In genomic region chr3:129088312-129088711, GRCh38 we compare ENCODE assay signal across 13 cellular contexts. TPM values are rescaled to one million over a fixed set of nuclear protein-coding genes. Genes with fewer than 3 reads are reported as not detected.
DNase-seq lines count a peak whose midpoint lies in the region; ATAC-seq and TF ChIP-seq lines count a peak whose summit lies in the region.
"Not testable (repeated sequence)": the region's sequence is repeated elsewhere in the genome, so short reads cannot be mapped to it uniquely, and the experiment has no call there.
"Had no signal": no experiment of that assay in that cellular context is flagged by ENCODE, and none has a peak within 500 bp of the region (broad histone marks: within the 10 kb centered on the region; RNA-seq: fewer than 3 reads in every experiment).

No MANE protein-coding gene starts in this region.

- not testable (repeated sequence) for H3K56ac ChIP-seq in IMR-90 (ENCODE audit: extremely low read depth, insufficient read depth, low read length)

- not testable (repeated sequence) for H3K4me3 ChIP-seq in IMR-90 (ENCODE audit: insufficient read depth, low read depth, low read length); gastroesophageal sphincter; right cardiac atrium (ENCODE audit: low read length); lower lobe of right lung

- DNase-seq in IMR-90; activated naive CD8-positive, alpha-beta T cell treated with anti-CD3 and anti-CD28 coated beads, Interleukin-2, amount 50 U/mL, for 24 hours; right cardiac atrium; lower lobe of right lung: not testable (repeated sequence)

- ATAC-seq in GM18868 (IDR thresholded peaks at IDR 0.05; ENCODE audit: unreplicated experiment) (peak; percentile 16), IMR-90 (ENCODE audit: low read depth) (0 out of 2 replicates have a peak, but pooled peaks have one; percentile 6), gastroesophageal sphincter (peak; percentile 1), right cardiac atrium (peak; percentile 3 to 4), lower lobe of right lung (peak; percentile 5 to 6)
- peak; percentile 10 for ATAC-seq in activated naive CD8-positive, alpha-beta T cell treated with anti-CD3 and anti-CD28 coated beads, Interleukin-2, amount 50 U/mL, for 24 hours
- ATAC-seq in stimulated activated memory B cell treated with anti-CD40 and anti-IgM and Interleukin-4, amounts not matched to agents 10 μg/mL and 1 μg/mL and 100 μg/mL, for 72 hours = peak; percentile 7

- not testable (repeated sequence) for BruUV-seq in IMR-90 (replicated peaks; lab: Mats Ljungman, UMichigan)

- not testable (repeated sequence) for H3K14ac ChIP-seq in IMR-90 (replicated peaks; ENCODE audit: low read depth, low read length)

- H3K9ac ChIP-seq in IMR-90 (ENCODE audit: low read depth, low read length) = not testable (repeated sequence)

- not testable (repeated sequence) for H3K4me1 ChIP-seq in IMR-90 (ENCODE audit: control insufficient read depth, insufficient read depth, low read length); right cardiac atrium (ENCODE audit: control insufficient read depth, insufficient read depth, low read length)
- peaks cover 0 to 15% (median 6%) of the 10 kb centered on the region in 3 donors for H3K4me1 ChIP-seq in gastroesophageal sphincter
- H3K4me1 ChIP-seq in lower lobe of right lung = peaks cover 10% of the 10 kb centered on the region

- H3K27ac Mint-ChIP-seq in activated naive CD8-positive, alpha-beta T cell treated with anti-CD3 and anti-CD28 coated beads, Interleukin-2, amount 50 U/mL, for 24 hours; stimulated activated memory B cell treated with anti-CD40 and anti-IgM and Interleukin-4, amounts not matched to agents 10 μg/mL and 1 μg/mL and 100 μg/mL, for 72 hours: not testable (repeated sequence)

- H2AFZ ChIP-seq in IMR-90 (replicated peaks; ENCODE audit: low read length, poor library complexity) = not testable (repeated sequence)

- not testable (repeated sequence) for H3K4ac ChIP-seq in IMR-90 (ENCODE audit: low read depth, low read length)

- WGBS in IMR-90 (ENCODE audit: extremely low coverage in 2 of 2, insufficient read length in 1 of 2), 2 experiments = no CpG with 5 or more reads among the region's 6 CpGs
- no CpG with 5 or more reads among the region's 6 CpGs for WGBS in gastroesophageal sphincter (ENCODE audit: low coverage in 1 of 2), 2 donors
- WGBS in right cardiac atrium = no CpG with 5 or more reads among the region's 6 CpGs

- H3K9me3 ChIP-seq in IMR-90 (ENCODE audit: control insufficient read depth, insufficient read depth, low read length); gastroesophageal sphincter; right cardiac atrium (ENCODE audit: control insufficient read depth, low read length); lower lobe of right lung: not testable (repeated sequence)

- H3K9me3 Mint-ChIP-seq in activated naive CD8-positive, alpha-beta T cell treated with anti-CD3 and anti-CD28 coated beads, Interleukin-2, amount 50 U/mL, for 24 hours; stimulated activated memory B cell treated with anti-CD40 and anti-IgM and Interleukin-4, amounts not matched to agents 10 μg/mL and 1 μg/mL and 100 μg/mL, for 72 hours: not testable (repeated sequence)

- not testable (repeated sequence) for H3K36me3 Mint-ChIP-seq in activated naive CD8-positive, alpha-beta T cell treated with anti-CD3 and anti-CD28 coated beads, Interleukin-2, amount 50 U/mL, for 24 hours (ENCODE audit: low read depth); stimulated activated memory B cell treated with anti-CD40 and anti-IgM and Interleukin-4, amounts not matched to agents 10 μg/mL and 1 μg/mL and 100 μg/mL, for 72 hours

- not testable (repeated sequence) for H3K79me1 ChIP-seq in IMR-90 (ENCODE audit: low read depth in 1 of 2, low read length in 2 of 2)

- H3K36me3 ChIP-seq in IMR-90 (ENCODE audit: control insufficient read depth, insufficient read depth, low read length) = not testable (repeated sequence)
- H3K36me3 ChIP-seq in gastroesophageal sphincter (peaks cover 0 to 21% of the 10 kb centered on the region in 2 donors), lower lobe of right lung (peaks cover 22% of the 10 kb centered on the region)

- H3K4me3 Mint-ChIP-seq in activated naive CD8-positive, alpha-beta T cell treated with anti-CD3 and anti-CD28 coated beads, Interleukin-2, amount 50 U/mL, for 24 hours; stimulated activated memory B cell treated with anti-CD40 and anti-IgM and Interleukin-4, amounts not matched to agents 10 μg/mL and 1 μg/mL and 100 μg/mL, for 72 hours: not testable (repeated sequence)

- not testable (repeated sequence) for H4K91ac ChIP-seq in IMR-90 (ENCODE audit: insufficient read depth, low read depth, low read length)

- not testable (repeated sequence) for H3K27ac ChIP-seq in IMR-90 (ENCODE audit: insufficient read depth, low read length); gastroesophageal sphincter; right cardiac atrium (ENCODE audit: low read length); lower lobe of right lung

- H3K4me2 ChIP-seq in IMR-90 (ENCODE audit: low read depth, low read length) = not testable (repeated sequence)

- not testable (repeated sequence) for H2BK120ac ChIP-seq in IMR-90 (ENCODE audit: low read depth, low read length)

- H2BK20ac ChIP-seq in IMR-90 (ENCODE audit: low read depth, low read length) = not testable (repeated sequence)

- in situ Hi-C loops in IMR-90 (cut with MboI; ENCODE audit: low sequenced_read_pairs) = not testable (repeated sequence)

- not testable (repeated sequence) for H2AK5ac ChIP-seq in IMR-90 (ENCODE audit: low read depth, low read length)

- dilution Hi-C loops in IMR-90 (cut with HindIII; ENCODE audit: low sequenced_read_pairs, unreplicated experiment) = not testable (repeated sequence)

- TF ChIP-seq CTCF in IMR-90 (conservative IDR thresholded peaks at IDR 0.05; ENCODE audit: low read depth, low read length); gastroesophageal sphincter (IDR thresholded peaks at IDR 0.05); lower lobe of right lung (IDR thresholded peaks at IDR 0.05): not testable (repeated sequence)

- CTCF ChIA-PET in IMR-90 (lab: Yijun Ruan, JAX) = not testable (repeated sequence)

- not testable (repeated sequence) for H3K23ac ChIP-seq in IMR-90 (ENCODE audit: low read depth, low read length)

- not testable (repeated sequence) for TF ChIP-seq EP300 in gastroesophageal sphincter (IDR thresholded peaks at IDR 0.05)

- H3K9me1 ChIP-seq in IMR-90 (ENCODE audit: insufficient read depth, low read length) = not testable (repeated sequence)

- H2BK15ac ChIP-seq in IMR-90 (ENCODE audit: low read depth, low read length) = not testable (repeated sequence)

- not testable (repeated sequence) for TF ChIP-seq POLR2A in IMR-90 (IDR thresholded peaks at IDR 0.05; ENCODE audit: low read depth, low read length); gastroesophageal sphincter (IDR thresholded peaks at IDR 0.05)

- not testable (repeated sequence) for H4K8ac ChIP-seq in IMR-90 (ENCODE audit: low read depth in 2 of 2, low read length in 2 of 2)

- not testable (repeated sequence) for H3K27me3 ChIP-seq in IMR-90 (ENCODE audit: control insufficient read depth, insufficient read depth, low read length); gastroesophageal sphincter; right cardiac atrium (ENCODE audit: control insufficient read depth, insufficient read depth); lower lobe of right lung (ENCODE audit: low read depth)

- POLR2A ChIA-PET in IMR-90 (lab: Charles Lee; ENCODE audit: unreplicated experiment) = not testable (repeated sequence)

- intact Hi-C loops in IMR-90 (cut with micrococcal nuclease); lower lobe of right lung (cut with DNase I): not testable (repeated sequence)
- intact Hi-C loops in right cardiac atrium (cut with DNase I) = loop anchor here in 1 of 4 donors (10.0 kb wide), 1 partner anchor 114 kb away; no protein-coding TSS in a partner anchor

- not testable (repeated sequence) for H4K20me1 ChIP-seq in IMR-90 (ENCODE audit: insufficient read depth, low read length)

- H4K5ac ChIP-seq in IMR-90 (ENCODE audit: low read depth, low read length) = not testable (repeated sequence)

- not testable (repeated sequence) for H3K18ac ChIP-seq in IMR-90 (ENCODE audit: low read depth, low read length)

- H3K27me3 Mint-ChIP-seq in activated naive CD8-positive, alpha-beta T cell treated with anti-CD3 and anti-CD28 coated beads, Interleukin-2, amount 50 U/mL, for 24 hours = not testable (repeated sequence)
- peaks cover 10% of the 10 kb centered on the region for H3K27me3 Mint-ChIP-seq in stimulated activated memory B cell treated with anti-CD40 and anti-IgM and Interleukin-4, amounts not matched to agents 10 μg/mL and 1 μg/mL and 100 μg/mL, for 72 hours

- H2AK9ac ChIP-seq in IMR-90 (replicated peaks; ENCODE audit: low read depth, low read length, poor library complexity) = not testable (repeated sequence)

- not testable (repeated sequence) for TF ChIP-seq RAD21 in IMR-90 (IDR thresholded peaks at IDR 0.05; ENCODE audit: low read length)

- not testable (repeated sequence) for H3K4me1 Mint-ChIP-seq in activated naive CD8-positive, alpha-beta T cell treated with anti-CD3 and anti-CD28 coated beads, Interleukin-2, amount 50 U/mL, for 24 hours; stimulated activated memory B cell treated with anti-CD40 and anti-IgM and Interleukin-4, amounts not matched to agents 10 μg/mL and 1 μg/mL and 100 μg/mL, for 72 hours

- H2BK5ac ChIP-seq in IMR-90 (ENCODE audit: low read depth, low read length, poor library complexity, severe bottlenecking) = not testable (repeated sequence)

RNA-seq across cellular contexts. Expression of gene GP9, which starts 27.7 kb away (rescaled TPM):
- total RNA-seq in IMR-90 (2012; rRNA removed) (not detected in 2 replicates), gastroesophageal sphincter (not detected), right cardiac atrium (not detected), lower lobe of right lung (2.6 TPM)
- polyA plus RNA-seq in IMR-90 (2012; rRNA removed) (not detected in 2 replicates), right cardiac atrium (not detected)
- polyA plus RNA-seq in IMR-90 (2012; cell fraction: cytosol; rRNA removed) = not detected in 2 replicates
- polyA plus RNA-seq in IMR-90 (2012; cell fraction: nucleus; rRNA removed; ENCODE audit: low replicate concordance) = not detected in 2 replicates
- total RNA-seq: A673; CD4-positive, alpha-beta memory T cell; Daoy; G401; HT1080; SJSA1 had no signal
- polyA plus RNA-seq: CD4-positive, alpha-beta memory T cell had no signal

RNA-seq across cellular contexts. Expression of gene RAB43, which starts 33.3 kb away (rescaled TPM):
- total RNA-seq in IMR-90 (2012; rRNA removed) (9.2 and 9.9 TPM in 2 replicates), gastroesophageal sphincter (10 to 100 TPM; 10.3 to 17.9 (median 15.7) TPM), right cardiac atrium (1 to 10 TPM; 6.2 to 8.7 (median 7.4) TPM), lower lobe of right lung (29.9 TPM)
- polyA plus RNA-seq in IMR-90 (2012; rRNA removed) (14.0 and 15.7 TPM in 2 replicates), right cardiac atrium (4.7 TPM)
- 6.9 and 17.3 TPM in 2 replicates for polyA plus RNA-seq in IMR-90 (2012; cell fraction: cytosol; rRNA removed)
- 14.8 and 26.5 TPM in 2 replicates for polyA plus RNA-seq in IMR-90 (2012; cell fraction: nucleus; rRNA removed; ENCODE audit: low replicate concordance)
